ENCODE assay signal across 8 cellular contexts in the genomic region with DNA sequence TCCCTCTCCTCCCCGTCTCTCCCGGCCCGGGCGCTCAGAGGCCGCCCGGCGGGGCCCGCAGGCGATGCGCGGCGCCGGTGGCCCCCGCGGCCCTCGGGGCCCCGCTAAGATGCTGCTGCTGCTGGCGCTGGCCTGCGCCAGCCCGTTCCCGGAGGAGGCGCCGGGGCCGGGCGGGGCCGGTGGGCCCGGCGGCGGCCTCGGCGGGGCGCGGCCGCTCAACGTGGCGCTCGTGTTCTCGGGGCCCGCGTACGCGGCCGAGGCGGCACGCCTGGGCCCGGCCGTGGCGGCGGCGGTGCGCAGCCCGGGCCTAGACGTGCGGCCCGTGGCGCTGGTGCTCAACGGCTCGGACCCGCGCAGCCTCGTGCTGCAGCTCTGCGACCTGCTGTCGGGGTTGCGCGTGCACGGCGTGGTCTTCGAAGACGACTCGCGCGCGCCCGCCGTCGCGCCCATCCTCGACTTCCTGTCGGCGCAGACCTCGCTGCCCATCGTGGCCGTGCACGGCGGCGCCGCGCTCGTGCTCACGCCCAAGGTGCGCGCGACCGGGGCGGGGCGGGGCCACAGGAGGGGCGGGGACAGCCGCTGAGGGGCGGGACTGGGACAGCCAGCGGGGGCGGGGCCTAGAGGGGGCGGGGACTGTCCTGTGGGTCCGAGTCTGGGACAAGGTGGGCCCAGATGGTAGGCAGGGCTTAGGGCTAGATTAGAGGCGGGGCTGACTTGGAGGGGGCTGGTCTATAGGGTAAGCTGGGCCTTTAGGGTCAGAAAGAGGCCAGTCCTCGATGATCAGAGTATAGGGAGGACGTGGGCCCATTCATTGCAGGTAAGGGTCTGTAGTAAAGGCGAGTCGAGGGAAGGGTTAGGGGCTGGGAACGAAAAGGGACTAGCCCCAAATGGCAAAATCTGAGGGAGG.
A peak's percentile ranks its signal among the peaks of the same experiment; 100 is the strongest.
DNase-seq lines count a peak whose midpoint lies in the region; ATAC-seq lines count a peak whose summit lies in the region.

No MANE protein-coding gene starts in this region.

- no peaks in the 10 kb centered on the region for H3K36me3 ChIP-seq in mucosa of stomach (ENCODE audit: control insufficient read depth, insufficient read depth, low read length)

- H3K4me1 ChIP-seq in mucosa of stomach (ENCODE audit: control insufficient read depth, insufficient read depth, low read length) = peaks cover 22% of the 10 kb centered on the region

- no peaks in the 10 kb centered on the region for H3K9me3 ChIP-seq in mucosa of stomach (ENCODE audit: control insufficient read depth, low read length)

- peaks cover 46% of the 10 kb centered on the region for H3K27me3 ChIP-seq in mucosa of stomach (ENCODE audit: control insufficient read depth, insufficient read depth, low read length)

- ATAC-seq in HG02870 (IDR thresholded peaks at IDR 0.05; ENCODE audit: unreplicated experiment) = peak; percentile 51
- ATAC-seq in GM18519 (IDR thresholded peaks at IDR 0.05; ENCODE audit: low FRiP score, unreplicated experiment) = no peak

- DNase-seq in GDM1 (lab: John Stamatoyannopoulos, UW) (peak; percentile 93), NCI-H82 (lab: John Stamatoyannopoulos, UW) (peak; percentile 99), epidermal melanocyte (ENCODE audit: insufficient read length, low spot score) (peak; percentile 68)
- DNase-seq in activated CD8-positive, alpha-beta memory T cell treated with anti-CD3 and anti-CD28 coated beads for 4 hours (ENCODE audit: low read depth in 2 of 2) = peak; percentile 56 to 61
- DNase-seq in stimulated activated CD8-positive, alpha-beta memory T cell treated with anti-CD3 and anti-CD28 coated beads, Interleukin-7, amount 100 ng/mL, for 48 hours (ENCODE audit: extremely low read depth in 1 of 2, low read depth in 1 of 2) = peak; percentile 65 to 79

- H3K4me3 ChIP-seq in mucosa of stomach (ENCODE audit: low read length) = peak overlapping the region; percentile 23

- peak overlapping the region; percentile 74 for H3K9ac ChIP-seq in mucosa of stomach (ENCODE audit: low read length)
